ENCODE assay signal across 1 cellular context in the genomic region with DNA sequence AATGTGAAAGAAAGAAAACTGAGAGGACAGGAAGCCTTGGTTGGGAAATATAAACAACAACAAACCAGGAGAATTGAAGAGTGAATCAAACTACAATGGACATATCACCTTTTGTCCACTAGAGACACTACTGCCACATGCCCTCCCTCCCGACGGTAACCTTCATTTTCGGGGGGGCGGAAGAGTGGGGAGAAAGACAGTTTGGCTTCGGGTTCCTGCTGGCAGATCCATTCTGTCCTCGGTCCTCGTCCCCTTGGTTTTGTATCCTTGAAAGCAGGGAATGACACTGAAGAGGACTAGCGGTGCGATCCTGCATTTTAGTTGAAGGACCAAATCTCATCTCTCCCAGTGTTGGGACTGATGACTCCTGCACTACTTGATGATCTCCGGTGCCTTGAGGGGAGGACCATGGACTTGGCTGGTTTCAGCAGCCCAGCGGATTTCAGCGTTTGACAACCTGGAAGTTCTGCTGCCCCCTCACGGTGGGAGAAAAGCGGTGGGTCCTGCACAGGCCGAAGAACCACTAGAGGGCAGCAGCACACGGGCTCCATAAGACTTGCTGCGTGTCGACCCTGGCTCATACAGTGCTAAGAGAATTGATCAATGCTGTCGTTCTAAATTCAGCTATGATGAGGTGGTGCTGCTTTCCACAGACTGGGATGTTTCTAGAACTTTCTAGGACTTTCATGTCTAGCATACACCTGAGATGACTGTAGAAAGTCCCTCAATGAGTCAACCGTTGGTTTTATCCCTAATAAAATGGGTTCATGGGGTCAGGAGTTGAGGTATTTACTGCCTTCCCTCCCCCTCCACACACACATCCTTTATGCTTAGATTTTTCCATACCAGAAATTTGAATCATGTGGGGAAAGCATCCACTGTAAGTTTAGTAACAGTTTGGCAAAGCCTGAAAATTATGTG.
TF ChIP-seq lines count a peak whose summit lies in the region.

No MANE protein-coding gene starts in this region.

TF ChIP-seq in K562, 482 proteins besides CTCF, POLR2A, EP300 and RAD21 (continued from another document and continues in another):
- TF ChIP-seq, protein P1, sequence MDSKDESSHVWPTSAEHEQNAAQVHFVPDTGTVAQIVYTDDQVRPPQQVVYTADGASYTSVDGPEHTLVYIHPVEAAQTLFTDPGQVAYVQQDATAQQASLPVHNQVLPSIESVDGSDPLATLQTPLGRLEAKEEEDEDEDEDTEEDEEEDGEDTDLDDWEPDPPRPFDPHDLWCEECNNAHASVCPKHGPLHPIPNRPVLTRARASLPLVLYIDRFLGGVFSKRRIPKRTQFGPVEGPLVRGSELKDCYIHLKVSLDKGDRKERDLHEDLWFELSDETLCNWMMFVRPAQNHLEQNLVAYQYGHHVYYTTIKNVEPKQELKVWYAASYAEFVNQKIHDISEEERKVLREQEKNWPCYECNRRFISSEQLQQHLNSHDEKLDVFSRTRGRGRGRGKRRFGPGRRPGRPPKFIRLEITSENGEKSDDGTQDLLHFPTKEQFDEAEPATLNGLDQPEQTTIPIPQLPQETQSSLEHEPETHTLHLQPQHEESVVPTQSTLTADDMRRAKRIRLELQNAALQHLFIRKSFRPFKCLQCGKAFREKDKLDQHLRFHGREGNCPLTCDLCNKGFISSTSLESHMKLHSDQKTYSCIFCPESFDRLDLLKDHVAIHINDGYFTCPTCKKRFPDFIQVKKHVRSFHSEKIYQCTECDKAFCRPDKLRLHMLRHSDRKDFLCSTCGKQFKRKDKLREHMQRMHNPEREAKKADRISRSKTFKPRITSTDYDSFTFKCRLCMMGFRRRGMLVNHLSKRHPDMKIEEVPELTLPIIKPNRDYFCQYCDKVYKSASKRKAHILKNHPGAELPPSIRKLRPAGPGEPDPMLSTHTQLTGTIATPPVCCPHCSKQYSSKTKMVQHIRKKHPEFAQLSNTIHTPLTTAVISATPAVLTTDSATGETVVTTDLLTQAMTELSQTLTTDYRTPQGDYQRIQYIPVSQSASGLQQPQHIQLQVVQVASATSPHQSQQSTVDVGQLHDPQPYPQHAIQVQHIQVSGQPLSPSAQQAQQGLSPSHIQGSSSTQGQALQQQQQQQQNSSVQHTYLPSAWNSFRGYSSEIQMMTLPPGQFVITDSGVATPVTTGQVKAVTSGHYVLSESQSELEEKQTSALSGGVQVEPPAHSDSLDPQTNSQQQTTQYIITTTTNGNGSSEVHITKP (IDR thresholded peaks at IDR 0.05; ENCODE audit: partially characterized antibody) = peak; percentile 84
- TF ChIP-seq BRCA1 (IDR thresholded peaks at IDR 0.05) (no peak), BRCA1 (CRISPR knock-in tag; IDR thresholded peaks at IDR 0.05) (no peak), CBFB (CRISPR knock-in tag; IDR thresholded peaks at IDR 0.05) (peak; percentile 63; the same call in 1 of the 2 replicates), SAFB2 (IDR thresholded peaks at IDR 0.05; ENCODE audit: borderline replicate concordance, low read depth, low read length, severe bottlenecking) (no peak), HNRNPLL (IDR thresholded peaks at IDR 0.05; ENCODE audit: low read depth, low read length, poor library complexity, severe bottlenecking) (no peak), PHTF2 (CRISPR knock-in tag; IDR thresholded peaks at IDR 0.05) (no peak), ZNF253 (CRISPR knock-in tag; conservative IDR thresholded peaks at IDR 0.05) (no peak), RB1 (IDR thresholded peaks at IDR 0.05; ENCODE audit: low read depth) (peak; percentile 93), SETDB1 (IDR thresholded peaks at IDR 0.05; ENCODE audit: low read length) (no peak), ATF7 (IDR thresholded peaks at IDR 0.05) (peak; percentile 86), GABPA (tag; conservative IDR thresholded peaks at IDR 0.05; ENCODE audit: low read depth) (0 out of 2 replicates have a peak, but pooled peaks have one; percentile 45), PHB (CRISPR knock-in tag; IDR thresholded peaks at IDR 0.05) (no peak), TEAD2 (tag; IDR thresholded peaks at IDR 0.05) (no peak), TCF3 (CRISPR knock-in tag; IDR thresholded peaks at IDR 0.05) (peak; percentile 44; the same call in 1 of the 2 replicates), HDAC8 (tag; IDR thresholded peaks at IDR 0.05) (no peak), IRF2 (CRISPR knock-in tag; IDR thresholded peaks at IDR 0.05) (no peak), ZNF217 (CRISPR knock-in tag; IDR thresholded peaks at IDR 0.05) (no peak), ZBTB17 (CRISPR knock-in tag; IDR thresholded peaks at IDR 0.05) (peak; percentile 71; the same call in 1 of the 2 replicates), IFI16 (CRISPR knock-in tag; IDR thresholded peaks at IDR 0.05) (no peak), HDGF (IDR thresholded peaks at IDR 0.05) (no peak)
- TF ChIP-seq, protein P2, sequence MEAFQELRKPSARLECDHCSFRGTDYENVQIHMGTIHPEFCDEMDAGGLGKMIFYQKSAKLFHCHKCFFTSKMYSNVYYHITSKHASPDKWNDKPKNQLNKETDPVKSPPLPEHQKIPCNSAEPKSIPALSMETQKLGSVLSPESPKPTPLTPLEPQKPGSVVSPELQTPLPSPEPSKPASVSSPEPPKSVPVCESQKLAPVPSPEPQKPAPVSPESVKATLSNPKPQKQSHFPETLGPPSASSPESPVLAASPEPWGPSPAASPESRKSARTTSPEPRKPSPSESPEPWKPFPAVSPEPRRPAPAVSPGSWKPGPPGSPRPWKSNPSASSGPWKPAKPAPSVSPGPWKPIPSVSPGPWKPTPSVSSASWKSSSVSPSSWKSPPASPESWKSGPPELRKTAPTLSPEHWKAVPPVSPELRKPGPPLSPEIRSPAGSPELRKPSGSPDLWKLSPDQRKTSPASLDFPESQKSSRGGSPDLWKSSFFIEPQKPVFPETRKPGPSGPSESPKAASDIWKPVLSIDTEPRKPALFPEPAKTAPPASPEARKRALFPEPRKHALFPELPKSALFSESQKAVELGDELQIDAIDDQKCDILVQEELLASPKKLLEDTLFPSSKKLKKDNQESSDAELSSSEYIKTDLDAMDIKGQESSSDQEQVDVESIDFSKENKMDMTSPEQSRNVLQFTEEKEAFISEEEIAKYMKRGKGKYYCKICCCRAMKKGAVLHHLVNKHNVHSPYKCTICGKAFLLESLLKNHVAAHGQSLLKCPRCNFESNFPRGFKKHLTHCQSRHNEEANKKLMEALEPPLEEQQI (IDR thresholded peaks at IDR 0.05) = peak; percentile 83
- TF ChIP-seq, protein P3, sequence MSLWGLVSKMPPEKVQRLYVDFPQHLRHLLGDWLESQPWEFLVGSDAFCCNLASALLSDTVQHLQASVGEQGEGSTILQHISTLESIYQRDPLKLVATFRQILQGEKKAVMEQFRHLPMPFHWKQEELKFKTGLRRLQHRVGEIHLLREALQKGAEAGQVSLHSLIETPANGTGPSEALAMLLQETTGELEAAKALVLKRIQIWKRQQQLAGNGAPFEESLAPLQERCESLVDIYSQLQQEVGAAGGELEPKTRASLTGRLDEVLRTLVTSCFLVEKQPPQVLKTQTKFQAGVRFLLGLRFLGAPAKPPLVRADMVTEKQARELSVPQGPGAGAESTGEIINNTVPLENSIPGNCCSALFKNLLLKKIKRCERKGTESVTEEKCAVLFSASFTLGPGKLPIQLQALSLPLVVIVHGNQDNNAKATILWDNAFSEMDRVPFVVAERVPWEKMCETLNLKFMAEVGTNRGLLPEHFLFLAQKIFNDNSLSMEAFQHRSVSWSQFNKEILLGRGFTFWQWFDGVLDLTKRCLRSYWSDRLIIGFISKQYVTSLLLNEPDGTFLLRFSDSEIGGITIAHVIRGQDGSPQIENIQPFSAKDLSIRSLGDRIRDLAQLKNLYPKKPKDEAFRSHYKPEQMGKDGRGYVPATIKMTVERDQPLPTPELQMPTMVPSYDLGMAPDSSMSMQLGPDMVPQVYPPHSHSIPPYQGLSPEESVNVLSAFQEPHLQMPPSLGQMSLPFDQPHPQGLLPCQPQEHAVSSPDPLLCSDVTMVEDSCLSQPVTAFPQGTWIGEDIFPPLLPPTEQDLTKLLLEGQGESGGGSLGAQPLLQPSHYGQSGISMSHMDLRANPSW (CRISPR knock-in tag; IDR thresholded peaks at IDR 0.05) = peak; percentile 3; the same call in 1 of the 2 replicates
- TF ChIP-seq, protein P4, sequence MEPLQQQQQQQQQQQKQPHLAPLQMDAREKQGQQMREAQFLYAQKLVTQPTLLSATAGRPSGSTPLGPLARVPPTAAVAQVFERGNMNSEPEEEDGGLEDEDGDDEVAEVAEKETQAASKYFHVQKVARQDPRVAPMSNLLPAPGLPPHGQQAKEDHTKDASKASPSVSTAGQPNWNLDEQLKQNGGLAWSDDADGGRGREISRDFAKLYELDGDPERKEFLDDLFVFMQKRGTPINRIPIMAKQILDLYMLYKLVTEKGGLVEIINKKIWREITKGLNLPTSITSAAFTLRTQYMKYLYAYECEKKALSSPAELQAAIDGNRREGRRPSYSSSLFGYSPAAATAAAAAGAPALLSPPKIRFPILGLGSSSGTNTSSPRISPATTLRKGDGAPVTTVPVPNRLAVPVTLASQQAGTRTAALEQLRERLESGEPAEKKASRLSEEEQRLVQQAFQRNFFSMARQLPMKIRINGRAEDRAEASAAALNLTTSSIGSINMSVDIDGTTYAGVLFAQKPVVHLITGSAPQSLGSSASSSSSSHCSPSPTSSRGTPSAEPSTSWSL (CRISPR knock-in tag; IDR thresholded peaks at IDR 0.05; ENCODE audit: borderline replicate concordance) = no peak
- TF ChIP-seq, protein P5, sequence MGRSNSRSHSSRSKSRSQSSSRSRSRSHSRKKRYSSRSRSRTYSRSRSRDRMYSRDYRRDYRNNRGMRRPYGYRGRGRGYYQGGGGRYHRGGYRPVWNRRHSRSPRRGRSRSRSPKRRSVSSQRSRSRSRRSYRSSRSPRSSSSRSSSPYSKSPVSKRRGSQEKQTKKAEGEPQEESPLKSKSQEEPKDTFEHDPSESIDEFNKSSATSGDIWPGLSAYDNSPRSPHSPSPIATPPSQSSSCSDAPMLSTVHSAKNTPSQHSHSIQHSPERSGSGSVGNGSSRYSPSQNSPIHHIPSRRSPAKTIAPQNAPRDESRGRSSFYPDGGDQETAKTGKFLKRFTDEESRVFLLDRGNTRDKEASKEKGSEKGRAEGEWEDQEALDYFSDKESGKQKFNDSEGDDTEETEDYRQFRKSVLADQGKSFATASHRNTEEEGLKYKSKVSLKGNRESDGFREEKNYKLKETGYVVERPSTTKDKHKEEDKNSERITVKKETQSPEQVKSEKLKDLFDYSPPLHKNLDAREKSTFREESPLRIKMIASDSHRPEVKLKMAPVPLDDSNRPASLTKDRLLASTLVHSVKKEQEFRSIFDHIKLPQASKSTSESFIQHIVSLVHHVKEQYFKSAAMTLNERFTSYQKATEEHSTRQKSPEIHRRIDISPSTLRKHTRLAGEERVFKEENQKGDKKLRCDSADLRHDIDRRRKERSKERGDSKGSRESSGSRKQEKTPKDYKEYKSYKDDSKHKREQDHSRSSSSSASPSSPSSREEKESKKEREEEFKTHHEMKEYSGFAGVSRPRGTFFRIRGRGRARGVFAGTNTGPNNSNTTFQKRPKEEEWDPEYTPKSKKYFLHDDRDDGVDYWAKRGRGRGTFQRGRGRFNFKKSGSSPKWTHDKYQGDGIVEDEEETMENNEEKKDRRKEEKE (IDR thresholded peaks at IDR 0.05; ENCODE audit: borderline replicate concordance in 1 of 2, control insufficient read depth in 1 of 2, low read depth in 2 of 2, low read length in 1 of 2) = no peak
- TF ChIP-seq, protein P6, sequence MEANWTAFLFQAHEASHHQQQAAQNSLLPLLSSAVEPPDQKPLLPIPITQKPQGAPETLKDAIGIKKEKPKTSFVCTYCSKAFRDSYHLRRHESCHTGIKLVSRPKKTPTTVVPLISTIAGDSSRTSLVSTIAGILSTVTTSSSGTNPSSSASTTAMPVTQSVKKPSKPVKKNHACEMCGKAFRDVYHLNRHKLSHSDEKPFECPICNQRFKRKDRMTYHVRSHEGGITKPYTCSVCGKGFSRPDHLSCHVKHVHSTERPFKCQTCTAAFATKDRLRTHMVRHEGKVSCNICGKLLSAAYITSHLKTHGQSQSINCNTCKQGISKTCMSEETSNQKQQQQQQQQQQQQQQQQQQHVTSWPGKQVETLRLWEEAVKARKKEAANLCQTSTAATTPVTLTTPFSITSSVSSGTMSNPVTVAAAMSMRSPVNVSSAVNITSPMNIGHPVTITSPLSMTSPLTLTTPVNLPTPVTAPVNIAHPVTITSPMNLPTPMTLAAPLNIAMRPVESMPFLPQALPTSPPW (CRISPR knock-in tag; IDR thresholded peaks at IDR 0.05) = peak; percentile 100
- TF ChIP-seq, protein P7, sequence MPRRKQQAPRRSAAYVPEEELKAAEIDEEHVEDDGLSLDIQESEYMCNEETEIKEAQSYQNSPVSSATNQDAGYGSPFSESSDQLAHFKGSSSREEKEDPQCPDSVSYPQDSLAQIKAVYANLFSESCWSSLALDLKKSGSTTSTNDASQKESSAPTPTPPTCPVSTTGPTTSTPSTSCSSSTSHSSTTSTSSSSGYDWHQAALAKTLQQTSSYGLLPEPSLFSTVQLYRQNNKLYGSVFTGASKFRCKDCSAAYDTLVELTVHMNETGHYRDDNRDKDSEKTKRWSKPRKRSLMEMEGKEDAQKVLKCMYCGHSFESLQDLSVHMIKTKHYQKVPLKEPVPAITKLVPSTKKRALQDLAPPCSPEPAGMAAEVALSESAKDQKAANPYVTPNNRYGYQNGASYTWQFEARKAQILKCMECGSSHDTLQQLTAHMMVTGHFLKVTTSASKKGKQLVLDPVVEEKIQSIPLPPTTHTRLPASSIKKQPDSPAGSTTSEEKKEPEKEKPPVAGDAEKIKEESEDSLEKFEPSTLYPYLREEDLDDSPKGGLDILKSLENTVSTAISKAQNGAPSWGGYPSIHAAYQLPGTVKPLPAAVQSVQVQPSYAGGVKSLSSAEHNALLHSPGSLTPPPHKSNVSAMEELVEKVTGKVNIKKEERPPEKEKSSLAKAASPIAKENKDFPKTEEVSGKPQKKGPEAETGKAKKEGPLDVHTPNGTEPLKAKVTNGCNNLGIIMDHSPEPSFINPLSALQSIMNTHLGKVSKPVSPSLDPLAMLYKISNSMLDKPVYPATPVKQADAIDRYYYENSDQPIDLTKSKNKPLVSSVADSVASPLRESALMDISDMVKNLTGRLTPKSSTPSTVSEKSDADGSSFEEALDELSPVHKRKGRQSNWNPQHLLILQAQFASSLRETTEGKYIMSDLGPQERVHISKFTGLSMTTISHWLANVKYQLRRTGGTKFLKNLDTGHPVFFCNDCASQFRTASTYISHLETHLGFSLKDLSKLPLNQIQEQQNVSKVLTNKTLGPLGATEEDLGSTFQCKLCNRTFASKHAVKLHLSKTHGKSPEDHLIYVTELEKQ (CRISPR knock-in tag; IDR thresholded peaks at IDR 0.05) = no peak
- TF ChIP-seq, protein P8, sequence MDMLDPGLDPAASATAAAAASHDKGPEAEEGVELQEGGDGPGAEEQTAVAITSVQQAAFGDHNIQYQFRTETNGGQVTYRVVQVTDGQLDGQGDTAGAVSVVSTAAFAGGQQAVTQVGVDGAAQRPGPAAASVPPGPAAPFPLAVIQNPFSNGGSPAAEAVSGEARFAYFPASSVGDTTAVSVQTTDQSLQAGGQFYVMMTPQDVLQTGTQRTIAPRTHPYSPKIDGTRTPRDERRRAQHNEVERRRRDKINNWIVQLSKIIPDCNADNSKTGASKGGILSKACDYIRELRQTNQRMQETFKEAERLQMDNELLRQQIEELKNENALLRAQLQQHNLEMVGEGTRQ (CRISPR knock-in tag; IDR thresholded peaks at IDR 0.05) = no peak
- TF ChIP-seq, protein P9, sequence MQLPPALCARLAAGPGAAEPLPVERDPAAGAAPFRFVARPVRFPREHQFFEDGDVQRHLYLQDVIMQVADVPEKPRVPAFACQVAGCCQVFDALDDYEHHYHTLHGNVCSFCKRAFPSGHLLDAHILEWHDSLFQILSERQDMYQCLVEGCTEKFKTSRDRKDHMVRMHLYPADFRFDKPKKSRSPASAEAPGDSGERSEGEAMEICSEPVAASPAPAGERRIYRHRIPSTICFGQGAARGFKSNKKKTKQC (CRISPR knock-in tag; IDR thresholded peaks at IDR 0.05) = peak; percentile 51; the same call in 1 of the 2 replicates
